8 cellular contexts compared by ENCODE assay signal in the genomic region with DNA sequence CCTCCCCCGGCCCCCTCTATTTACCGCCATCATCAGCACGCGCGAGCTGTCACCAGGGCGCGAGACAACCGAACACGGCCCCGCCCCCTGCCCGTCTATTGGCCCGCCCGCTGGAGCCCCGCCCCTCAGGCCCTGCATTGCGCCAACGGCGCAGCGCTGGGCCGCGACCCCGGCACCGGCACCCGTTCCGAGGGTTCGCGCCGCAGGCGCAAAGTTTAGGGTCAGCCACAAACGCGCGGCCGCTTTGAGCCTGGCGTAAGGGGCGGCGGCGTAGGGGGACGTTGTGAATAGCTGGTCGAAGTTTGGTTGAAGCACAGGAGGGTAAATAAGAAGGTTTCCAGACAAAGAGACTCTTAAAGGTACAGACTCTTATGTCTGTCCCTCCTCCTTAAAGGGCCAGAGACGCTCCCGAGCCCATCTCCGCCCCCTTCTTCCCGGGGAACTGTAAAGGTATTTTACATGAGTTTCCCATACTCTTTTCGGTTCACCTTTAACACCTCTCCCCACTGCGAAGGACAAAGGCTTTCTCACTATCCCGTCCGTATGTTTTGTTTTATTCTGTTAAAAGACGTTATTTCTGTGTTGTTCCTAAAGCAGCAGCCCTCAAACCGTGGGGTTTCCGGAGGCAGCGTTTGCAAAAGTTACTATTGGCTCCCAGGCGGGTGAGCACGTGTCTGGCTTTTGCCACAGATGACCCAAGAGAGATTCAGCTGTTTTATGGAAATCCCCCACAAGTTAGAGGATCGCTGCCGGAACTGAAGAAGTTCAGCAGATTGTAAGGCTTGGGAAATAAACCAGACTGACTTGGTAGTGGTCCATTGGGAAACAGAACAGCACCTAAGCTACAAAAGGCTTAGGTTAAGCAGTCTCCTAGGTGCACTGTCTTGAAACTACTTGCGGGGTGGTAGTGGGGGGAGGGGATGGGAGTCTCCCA. TPM values are rescaled to one million over a fixed set of nuclear protein-coding genes. Genes with fewer than 3 reads are reported as not detected.
A peak's percentile ranks its signal among the peaks of the same experiment; 100 is the strongest.
DNase-seq lines count a peak whose midpoint lies in the region; ATAC-seq and TF ChIP-seq lines count a peak whose summit lies in the region.

A gene (minus strand): TSS at position 76 of the 934 bp plus-strand sequence. CDS start 88,392 bp downstream, outside the sequence.

- H3K36me3 ChIP-seq in liver (ENCODE audit: control insufficient read depth in 4 of 4, insufficient read depth in 3 of 4, low read depth in 1 of 4, low read length in 3 of 4), result peaks cover 0 to 5% (median 3%) of the 10 kb centered on the region in 4 donors

- no peaks in the 10 kb centered on the region for H3K9me3 Mint-ChIP-seq in activated CD4-positive, alpha-beta T cell treated with anti-CD3 and anti-CD28 coated beads, Interleukin-2, amount 10 ng/mL, durations not matched to agents 24 days and 14 days

- peak; percentile 76 for ATAC-seq in GM19351 (IDR thresholded peaks at IDR 0.05; ENCODE audit: unreplicated experiment)
- peak; percentile 72 for ATAC-seq in HG03520 (IDR thresholded peaks at IDR 0.05; ENCODE audit: unreplicated experiment)

- peak within 1 kb of the TSS in 1 of 2 donors; percentile 69 for H3K9ac ChIP-seq in liver (ENCODE audit: low read depth in 1 of 2, low read length in 2 of 2)

- WGBS in liver, result under 1% methylated on average over 55 of the region's 55 CpGs

- peaks cover 8% of the 10 kb centered on the region for H3K36me3 Mint-ChIP-seq in activated CD4-positive, alpha-beta T cell treated with anti-CD3 and anti-CD28 coated beads, Interleukin-2, amount 10 ng/mL, durations not matched to agents 24 days and 14 days (ENCODE audit: low read depth)

- no peaks in the 10 kb centered on the region for H3K27me3 ChIP-seq in liver (ENCODE audit: control insufficient read depth in 4 of 4, insufficient read depth in 4 of 4, low read length in 3 of 4)

- H3K4me3 ChIP-seq in liver (ENCODE audit: low read depth in 1 of 3, low read length in 3 of 3), result peak within 1 kb of the TSS; percentile 77 to 97 (median 85)

- no peak for TF ChIP-seq RAD21 in liver (IDR thresholded peaks at IDR 0.05)

- no peak for TF ChIP-seq CTCF in C4-2B (conservative IDR thresholded peaks at IDR 0.05)
- TF ChIP-seq CTCF in liver (IDR thresholded peaks at IDR 0.05; ENCODE audit: low read depth, low read length, missing input control), result no peak

- intact Hi-C loops in activated CD4-positive, alpha-beta T cell treated with anti-CD3 and anti-CD28 coated beads, Interleukin-2, amount 10 ng/mL, durations not matched to agents 24 days and 14 days (cut with micrococcal nuclease), result loop anchor here (1.0 to 2.0 kb wide), 4 partner anchors 26 to 149 kb away; a partner anchor contains a TSS

- H3K4me1 Mint-ChIP-seq in activated CD4-positive, alpha-beta T cell treated with anti-CD3 and anti-CD28 coated beads, Interleukin-2, amount 10 ng/mL, durations not matched to agents 24 days and 14 days, result peaks cover 12% of the 10 kb centered on the region

- H3K27me3 Mint-ChIP-seq in activated CD4-positive, alpha-beta T cell treated with anti-CD3 and anti-CD28 coated beads, Interleukin-2, amount 10 ng/mL, durations not matched to agents 24 days and 14 days, result peaks cover 4% of the 10 kb centered on the region

- H3K27ac ChIP-seq in C4-2B, result peak within 1 kb of the TSS; percentile 62
- H3K27ac ChIP-seq in liver (ENCODE audit: low read depth in 1 of 2, low read length in 2 of 2), result peak within 1 kb of the TSS; percentile 73 to 82

- peaks cover 0 to 19% (median 6%) of the 10 kb centered on the region in 4 donors for H3K4me1 ChIP-seq in liver (ENCODE audit: control insufficient read depth in 4 of 4, insufficient read depth in 4 of 4, low read length in 3 of 4)

- no peaks in the 10 kb centered on the region for H3K9me3 ChIP-seq in liver (ENCODE audit: control insufficient read depth in 4 of 4, low read length in 3 of 4)

- H3K4me3 Mint-ChIP-seq in activated CD4-positive, alpha-beta T cell treated with anti-CD3 and anti-CD28 coated beads, Interleukin-2, amount 10 ng/mL, durations not matched to agents 24 days and 14 days, result no peak within 1 kb of the TSS

- DNase-seq in NCI-H526 (lab: John Stamatoyannopoulos, UW) (peak; percentile 82 to 97), dermis blood vessel endothelial cell (peak; percentile 92)
- peak; percentile 97 for DNase-seq in activated CD4-positive, alpha-beta T cell treated with anti-CD3 and anti-CD28 coated beads, Interleukin-2, amount 10 ng/mL, durations not matched to agents 24 days and 14 days
- peak; percentile 92 for DNase-seq in stimulated activated CD4-positive, alpha-beta T cell treated with anti-CD3 and anti-CD28 coated beads, Interleukin-4, amount 100 ng/mL, for 24 hours

- peak within 1 kb of the TSS; percentile 90 for H3K27ac Mint-ChIP-seq in activated CD4-positive, alpha-beta T cell treated with anti-CD3 and anti-CD28 coated beads, Interleukin-2, amount 10 ng/mL, durations not matched to agents 24 days and 14 days

TF ChIP-seq in liver, 16 proteins besides CTCF, POLR2A, EP300 and RAD21:
- no peak for TF ChIP-seq GABPA (IDR thresholded peaks at IDR 0.05 in 1 of 2, conservative IDR thresholded peaks at IDR 0.05 in 1 of 2)
- no peak for TF ChIP-seq HNF4G (IDR thresholded peaks at IDR 0.05)
- peak in 1 of 2 donors; percentile 61 for TF ChIP-seq EGR1 (IDR thresholded peaks at IDR 0.05; ENCODE audit: low read depth in 2 of 2)
- no peak for TF ChIP-seq FOXA1 (IDR thresholded peaks at IDR 0.05)
- TF ChIP-seq TAF1 (conservative IDR thresholded peaks at IDR 0.05), result no peak
- no peak for TF ChIP-seq JUND (IDR thresholded peaks at IDR 0.05)
- peak; percentile 4 to 26 for TF ChIP-seq HNF4A (conservative IDR thresholded peaks at IDR 0.05)
- TF ChIP-seq NR2F2 (IDR thresholded peaks at IDR 0.05), result peak; percentile 50
- TF ChIP-seq, protein P1, sequence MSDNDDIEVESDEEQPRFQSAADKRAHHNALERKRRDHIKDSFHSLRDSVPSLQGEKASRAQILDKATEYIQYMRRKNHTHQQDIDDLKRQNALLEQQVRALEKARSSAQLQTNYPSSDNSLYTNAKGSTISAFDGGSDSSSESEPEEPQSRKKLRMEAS (IDR thresholded peaks at IDR 0.05), result peak; percentile 85
- TF ChIP-seq, protein P2, sequence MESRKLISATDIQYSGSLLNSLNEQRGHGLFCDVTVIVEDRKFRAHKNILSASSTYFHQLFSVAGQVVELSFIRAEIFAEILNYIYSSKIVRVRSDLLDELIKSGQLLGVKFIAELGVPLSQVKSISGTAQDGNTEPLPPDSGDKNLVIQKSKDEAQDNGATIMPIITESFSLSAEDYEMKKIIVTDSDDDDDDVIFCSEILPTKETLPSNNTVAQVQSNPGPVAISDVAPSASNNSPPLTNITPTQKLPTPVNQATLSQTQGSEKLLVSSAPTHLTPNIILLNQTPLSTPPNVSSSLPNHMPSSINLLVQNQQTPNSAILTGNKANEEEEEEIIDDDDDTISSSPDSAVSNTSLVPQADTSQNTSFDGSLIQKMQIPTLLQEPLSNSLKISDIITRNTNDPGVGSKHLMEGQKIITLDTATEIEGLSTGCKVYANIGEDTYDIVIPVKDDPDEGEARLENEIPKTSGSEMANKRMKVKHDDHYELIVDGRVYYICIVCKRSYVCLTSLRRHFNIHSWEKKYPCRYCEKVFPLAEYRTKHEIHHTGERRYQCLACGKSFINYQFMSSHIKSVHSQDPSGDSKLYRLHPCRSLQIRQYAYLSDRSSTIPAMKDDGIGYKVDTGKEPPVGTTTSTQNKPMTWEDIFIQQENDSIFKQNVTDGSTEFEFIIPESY (IDR thresholded peaks at IDR 0.05), result no peak
- TF ChIP-seq RXRA (IDR thresholded peaks at IDR 0.05), result peak; percentile 25 to 28
- TF ChIP-seq FOXA2 (IDR thresholded peaks at IDR 0.05), result peak; percentile 17
- TF ChIP-seq SP1 (IDR thresholded peaks at IDR 0.05), result peak; percentile 48
- TF ChIP-seq YY1 (IDR thresholded peaks at IDR 0.05), result no peak

RNA-seq across cellular contexts. Expression of the gene that starts here (rescaled TPM):
- total RNA-seq in activated CD4-positive, alpha-beta T cell treated with anti-CD3 and anti-CD28 coated beads, Interleukin-2, amount 10 ng/mL, durations not matched to agents 24 days and 14 days, result 5.8 and 6.3 TPM in 2 replicates
- total RNA-seq in dermis blood vessel endothelial cell, result 2.9 and 3.1 TPM in 2 replicates
- 1 to 10 TPM; 1.8 to 3.4 TPM for total RNA-seq in liver
- polyA plus RNA-seq in liver, result under 1 TPM; 0.33 to 0.43 TPM

Comparison
In these comparisons a context has a peak if more than half of its experiments do, and no peak if none do; other contexts are left out.
1. Peak in every context shown above with its lines: DNase-seq, ATAC-seq, H3K4me3 ChIP-seq and H3K27ac ChIP-seq.